Comparison of ENCODE assay signal across 11 cellular contexts in the genomic region with DNA sequence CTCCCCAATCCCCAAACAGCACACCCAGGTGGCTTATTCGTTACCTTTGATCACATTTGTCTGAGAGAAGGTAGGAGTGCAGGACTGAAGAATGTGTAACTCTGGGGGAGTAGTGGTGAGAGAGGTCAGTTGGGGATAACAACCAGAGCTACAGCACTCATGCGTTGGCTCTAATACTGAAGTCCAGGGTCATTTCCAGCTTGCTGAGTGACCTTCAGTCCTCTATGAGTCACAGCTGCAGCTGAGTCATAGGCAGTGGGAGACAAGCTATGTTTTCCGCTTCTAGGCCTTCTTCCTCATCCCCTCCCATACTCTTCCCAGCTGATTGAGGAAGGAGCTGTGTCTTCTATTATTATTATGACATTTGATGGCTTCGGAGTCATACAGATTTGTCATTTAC. TPM values are rescaled to one million over a fixed set of nuclear protein-coding genes. Genes with fewer than 3 reads are reported as not detected.
DNase-seq lines count a peak whose midpoint lies in the region; ATAC-seq, FAIRE-seq and TF ChIP-seq lines count a peak whose summit lies in the region.
"Had no signal": no experiment of that assay in that cellular context is flagged by ENCODE, and none has a peak within 500 bp of the region (broad histone marks: within the 10 kb centered on the region; RNA-seq: fewer than 3 reads in every experiment).

No MANE protein-coding gene starts in this region.

- H3K9me3 ChIP-seq in SJCRH30 (replicated peaks) (no peaks in the 10 kb centered on the region), pancreas (no peaks in the 10 kb centered on the region)

- no peak overlapping the region for H3K27ac ChIP-seq in SJCRH30
- no peak overlapping the region for H3K27ac ChIP-seq in pancreas

- H3K4me3 ChIP-seq in SJCRH30 = no peak overlapping the region
- no peak overlapping the region for H3K4me3 ChIP-seq in foreskin fibroblast (ENCODE audit: low read depth in 1 of 2, low read length in 2 of 2)
- H3K4me3 ChIP-seq in pancreas = no peak overlapping the region

- DNase-seq in DMS53 treated with DMSO at 0.1 percent for 48 hours (lab: John Stamatoyannopoulos, UW; ENCODE audit: unreplicated experiment) (peak; percentile 67), SJCRH30 (peak; percentile 24 to 28), foreskin fibroblast (peak; percentile 85 to 88), pancreas (peak in 4 of 6 donors; percentile 38 to 65 (median 52)), DMS153 treated with DMSO at 0.1 percent for 48 hours (lab: John Stamatoyannopoulos, UW; ENCODE audit: unreplicated experiment) (no peak), NCI-H2107 treated with DMSO at 0.1 percent for 48 hours (lab: John Stamatoyannopoulos, UW; ENCODE audit: unreplicated experiment) (no peak)
- no peak for DNase-seq in stimulated activated naive CD8-positive, alpha-beta T cell treated with anti-CD3 and anti-CD28 coated beads, Interleukin-15, amount 100 ng/mL, for 72 hours
- DNase-seq: activated T-cell treated with anti-CD3 and anti-CD28 coated beads for 4 hours; hippocampal formation; stimulated activated CD4-positive, alpha-beta T cell treated with anti-CD3 and anti-CD28 coated beads, Interleukin-4, amount 100 ng/mL, for 4 hours had no signal

- no peak overlapping the region for H3K4me3 Mint-ChIP-seq in stimulated activated naive CD8-positive, alpha-beta T cell treated with anti-CD3 and anti-CD28 coated beads, Interleukin-15, amount 100 ng/mL, for 72 hours

- ATAC-seq in pancreas (peak; percentile 90 to 98 (median 94)), GM19035 (IDR thresholded peaks at IDR 0.05; ENCODE audit: unreplicated experiment) (no peak)
- ATAC-seq in stimulated activated naive CD8-positive, alpha-beta T cell treated with anti-CD3 and anti-CD28 coated beads, Interleukin-15, amount 100 ng/mL, for 72 hours = no peak

- no peaks in the 10 kb centered on the region for H3K4me1 Mint-ChIP-seq in stimulated activated naive CD8-positive, alpha-beta T cell treated with anti-CD3 and anti-CD28 coated beads, Interleukin-15, amount 100 ng/mL, for 72 hours

- no peaks in the 10 kb centered on the region for H3K9me3 Mint-ChIP-seq in stimulated activated naive CD8-positive, alpha-beta T cell treated with anti-CD3 and anti-CD28 coated beads, Interleukin-15, amount 100 ng/mL, for 72 hours

- H3K27me3 ChIP-seq in SJCRH30 (peaks cover 3% of the 10 kb centered on the region; the same call in 1 of the 2 replicates), pancreas (no peaks in the 10 kb centered on the region)

- H3K4me1 ChIP-seq in SJCRH30 (peaks cover 6% of the 10 kb centered on the region; the same call in 1 of the 2 replicates), pancreas (no peaks in the 10 kb centered on the region)

- intact Hi-C loops in pancreas (cut with DNase I) = no loop called here

- no peaks in the 10 kb centered on the region for H3K36me3 ChIP-seq in SJCRH30
- no peaks in the 10 kb centered on the region for H3K36me3 ChIP-seq in pancreas

- FAIRE-seq in pancreas (lab: Jason Lieb, UNC) = peak; percentile 37

- 29 to 40% methylated on average over 4 of the region's 4 CpGs for WGBS in pancreas, 2 donors

- H3K27me3 Mint-ChIP-seq in stimulated activated naive CD8-positive, alpha-beta T cell treated with anti-CD3 and anti-CD28 coated beads, Interleukin-15, amount 100 ng/mL, for 72 hours = no peaks in the 10 kb centered on the region

- TF ChIP-seq CTCF in foreskin fibroblast (IDR thresholded peaks at IDR 0.05; ENCODE audit: low read depth, low read length) (no peak), pancreas (IDR thresholded peaks at IDR 0.05) (no peak)

- H3K27ac Mint-ChIP-seq in stimulated activated naive CD8-positive, alpha-beta T cell treated with anti-CD3 and anti-CD28 coated beads, Interleukin-15, amount 100 ng/mL, for 72 hours = no peak overlapping the region

RNA-seq across cellular contexts. Expression of a gene that starts 31.6 kb away (rescaled TPM):
- total RNA-seq in SJCRH30 (2014; rRNA removed; shearing (Covaris generic)) = not detected in 2 replicates
- total RNA-seq in pancreas = not detected
- polyA plus RNA-seq in pancreas = not detected

Comparison
In these comparisons a context has a peak if more than half of its experiments do, and no peak if none do; other contexts are left out.
1. DNase-seq: peak in DMS53 treated with DMSO at 0.1 percent for 48 hours (single experiment), SJCRH30 (2 of 2), foreskin fibroblast (2 of 2) and pancreas (4 of 6); none in DMS153 treated with DMSO at 0.1 percent for 48 hours (single experiment), stimulated activated naive CD8-positive, alpha-beta T cell treated with anti-CD3 and anti-CD28 coated beads, Interleukin-15, amount 100 ng/mL, for 72 hours (0 of 2) and NCI-H2107 treated with DMSO at 0.1 percent for 48 hours (single experiment).
2. ATAC-seq: peak in pancreas (4 of 4); none in stimulated activated naive CD8-positive, alpha-beta T cell treated with anti-CD3 and anti-CD28 coated beads, Interleukin-15, amount 100 ng/mL, for 72 hours (single experiment) and GM19035 (single experiment).